Comparison of ENCODE assay signal across 8 cellular contexts in genomic region chr6:154448448-154449096, GRCh38.
DNase-seq lines count a peak whose midpoint lies in the region; ATAC-seq and TF ChIP-seq lines count a peak whose summit lies in the region.

No MANE protein-coding gene starts in this region.

- no peaks in the 10 kb centered on the region for H3K27me3 ChIP-seq in thoracic aorta (replicated peaks; ENCODE audit: insufficient read depth)

- no peaks in the 10 kb centered on the region for H3K4me1 Mint-ChIP-seq in WTC11

- POLR2A ChIA-PET in WTC11 (lab: Charles Lee) = no interaction called here

- no peak for TF ChIP-seq CTCF in WTC11 (IDR thresholded peaks at IDR 0.05)
- TF ChIP-seq CTCF in thoracic aorta (IDR thresholded peaks at IDR 0.05) = peak; percentile 56

- peaks cover 16 to 65% of the 10 kb centered on the region in 2 donors for H3K4me1 ChIP-seq in thoracic aorta (ENCODE audit: control insufficient read depth in 1 of 2, low read depth in 2 of 2)

- H3K4me3 Mint-ChIP-seq in WTC11 = no peak overlapping the region

- peak overlapping the region; percentile 52 for H3K4me3 ChIP-seq in thoracic aorta

- H3K27ac ChIP-seq in thoracic aorta = peak overlapping the region; percentile 10 to 78

- H3K36me3 ChIP-seq in thoracic aorta = no peaks in the 10 kb centered on the region

- no peaks in the 10 kb centered on the region for H3K9me3 Mint-ChIP-seq in WTC11

- DNase-seq in NCI-H1417 (lab: John Stamatoyannopoulos, UW) (peak in 2 of 3 experiments; percentile 40 to 80), NCI-H1417 treated with DMSO at 0.1 percent for 48 hours (lab: John Stamatoyannopoulos, UW) (no peak), WTC11 (ENCODE audit: low spot score) (no peak), iPS-NIHi11 (ENCODE audit: low spot score) (peak; percentile 32), thoracic aorta (ENCODE audit: low spot score) (peak; percentile 28), CD1c-positive myeloid dendritic cell (ENCODE audit: extremely low spot score) (no peak), SKM-1 treated with dmso at 0.1 percent for 144 hours (lab: John Stamatoyannopoulos, UW; ENCODE audit: unreplicated experiment) (no peak), inferior parietal cortex (ENCODE audit: extremely low spot score) (no peak)

- H3K27ac Mint-ChIP-seq in WTC11 = no peak overlapping the region

- peak; percentile 77 for ATAC-seq in WTC11
- ATAC-seq in thoracic aorta (ENCODE audit: insufficient number of reproducible peaks, low FRiP score, low read depth) = peak; percentile 72

- no peaks in the 10 kb centered on the region for H3K27me3 Mint-ChIP-seq in WTC11 (ENCODE audit: low read depth)

- CTCF ChIA-PET in WTC11 (lab: Charles Lee) = no interaction called here

- no peaks in the 10 kb centered on the region for H3K9me3 ChIP-seq in thoracic aorta

- H3K36me3 Mint-ChIP-seq in WTC11 = no peaks in the 10 kb centered on the region

TF ChIP-seq in WTC11, 78 proteins besides CTCF, POLR2A, EP300 and RAD21 (continues in another document):
- TF ChIP-seq, protein P1, sequence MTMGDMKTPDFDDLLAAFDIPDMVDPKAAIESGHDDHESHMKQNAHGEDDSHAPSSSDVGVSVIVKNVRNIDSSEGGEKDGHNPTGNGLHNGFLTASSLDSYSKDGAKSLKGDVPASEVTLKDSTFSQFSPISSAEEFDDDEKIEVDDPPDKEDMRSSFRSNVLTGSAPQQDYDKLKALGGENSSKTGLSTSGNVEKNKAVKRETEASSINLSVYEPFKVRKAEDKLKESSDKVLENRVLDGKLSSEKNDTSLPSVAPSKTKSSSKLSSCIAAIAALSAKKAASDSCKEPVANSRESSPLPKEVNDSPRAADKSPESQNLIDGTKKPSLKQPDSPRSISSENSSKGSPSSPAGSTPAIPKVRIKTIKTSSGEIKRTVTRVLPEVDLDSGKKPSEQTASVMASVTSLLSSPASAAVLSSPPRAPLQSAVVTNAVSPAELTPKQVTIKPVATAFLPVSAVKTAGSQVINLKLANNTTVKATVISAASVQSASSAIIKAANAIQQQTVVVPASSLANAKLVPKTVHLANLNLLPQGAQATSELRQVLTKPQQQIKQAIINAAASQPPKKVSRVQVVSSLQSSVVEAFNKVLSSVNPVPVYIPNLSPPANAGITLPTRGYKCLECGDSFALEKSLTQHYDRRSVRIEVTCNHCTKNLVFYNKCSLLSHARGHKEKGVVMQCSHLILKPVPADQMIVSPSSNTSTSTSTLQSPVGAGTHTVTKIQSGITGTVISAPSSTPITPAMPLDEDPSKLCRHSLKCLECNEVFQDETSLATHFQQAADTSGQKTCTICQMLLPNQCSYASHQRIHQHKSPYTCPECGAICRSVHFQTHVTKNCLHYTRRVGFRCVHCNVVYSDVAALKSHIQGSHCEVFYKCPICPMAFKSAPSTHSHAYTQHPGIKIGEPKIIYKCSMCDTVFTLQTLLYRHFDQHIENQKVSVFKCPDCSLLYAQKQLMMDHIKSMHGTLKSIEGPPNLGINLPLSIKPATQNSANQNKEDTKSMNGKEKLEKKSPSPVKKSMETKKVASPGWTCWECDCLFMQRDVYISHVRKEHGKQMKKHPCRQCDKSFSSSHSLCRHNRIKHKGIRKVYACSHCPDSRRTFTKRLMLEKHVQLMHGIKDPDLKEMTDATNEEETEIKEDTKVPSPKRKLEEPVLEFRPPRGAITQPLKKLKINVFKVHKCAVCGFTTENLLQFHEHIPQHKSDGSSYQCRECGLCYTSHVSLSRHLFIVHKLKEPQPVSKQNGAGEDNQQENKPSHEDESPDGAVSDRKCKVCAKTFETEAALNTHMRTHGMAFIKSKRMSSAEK (CRISPR knock-in tag; IDR thresholded peaks at IDR 0.05; ENCODE audit: borderline replicate concordance) = no peak
- TF ChIP-seq, protein P2, sequence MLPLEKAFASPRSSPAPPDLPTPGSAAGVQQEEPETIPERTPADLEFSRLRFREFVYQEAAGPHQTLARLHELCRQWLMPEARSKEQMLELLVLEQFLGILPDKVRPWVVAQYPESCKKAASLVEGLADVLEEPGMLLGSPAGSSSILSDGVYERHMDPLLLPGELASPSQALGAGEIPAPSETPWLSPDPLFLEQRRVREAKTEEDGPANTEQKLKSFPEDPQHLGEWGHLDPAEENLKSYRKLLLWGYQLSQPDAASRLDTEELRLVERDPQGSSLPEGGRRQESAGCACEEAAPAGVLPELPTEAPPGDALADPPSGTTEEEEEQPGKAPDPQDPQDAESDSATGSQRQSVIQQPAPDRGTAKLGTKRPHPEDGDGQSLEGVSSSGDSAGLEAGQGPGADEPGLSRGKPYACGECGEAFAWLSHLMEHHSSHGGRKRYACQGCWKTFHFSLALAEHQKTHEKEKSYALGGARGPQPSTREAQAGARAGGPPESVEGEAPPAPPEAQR (CRISPR knock-in tag; IDR thresholded peaks at IDR 0.05) = no peak
- TF ChIP-seq NFATC4 (CRISPR knock-in tag; IDR thresholded peaks at IDR 0.05) (no peak), FOXK1 (CRISPR knock-in tag; IDR thresholded peaks at IDR 0.05) (no peak), CREB1 (CRISPR knock-in tag; IDR thresholded peaks at IDR 0.05) (no peak), AFF4 (CRISPR knock-in tag; IDR thresholded peaks at IDR 0.05; ENCODE audit: borderline replicate concordance) (no peak), ZNF416 (CRISPR knock-in tag; IDR thresholded peaks at IDR 0.05) (no peak), EMX1 (CRISPR knock-in tag; IDR thresholded peaks at IDR 0.05) (no peak), NR1H2 (CRISPR knock-in tag; IDR thresholded peaks at IDR 0.05) (no peak), E2F5 (CRISPR knock-in tag; IDR thresholded peaks at IDR 0.05) (no peak), IRF1 (CRISPR knock-in tag; IDR thresholded peaks at IDR 0.05) (no peak), MAX (CRISPR knock-in tag; IDR thresholded peaks at IDR 0.05) (no peak), TEAD1 (CRISPR knock-in tag; IDR thresholded peaks at IDR 0.05) (no peak), NR3C1 (CRISPR knock-in tag; conservative IDR thresholded peaks at IDR 0.05; ENCODE audit: low read depth) (no peak), TCF7 (CRISPR knock-in tag; IDR thresholded peaks at IDR 0.05; ENCODE audit: low read depth) (no peak)
- TF ChIP-seq, protein P3, sequence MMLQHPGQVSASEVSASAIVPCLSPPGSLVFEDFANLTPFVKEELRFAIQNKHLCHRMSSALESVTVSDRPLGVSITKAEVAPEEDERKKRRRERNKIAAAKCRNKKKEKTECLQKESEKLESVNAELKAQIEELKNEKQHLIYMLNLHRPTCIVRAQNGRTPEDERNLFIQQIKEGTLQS (CRISPR knock-in tag; conservative IDR thresholded peaks at IDR 0.05) = no peak

Comparison
In these comparisons a context has a peak if more than half of its experiments do, and no peak if none do; other contexts are left out.
1. DNase-seq: peak in NCI-H1417 (2 of 3), iPS-NIHi11 (single experiment) and thoracic aorta (single experiment); none in NCI-H1417 treated with DMSO at 0.1 percent for 48 hours (single experiment), WTC11 (single experiment), CD1c-positive myeloid dendritic cell (single experiment), SKM-1 treated with dmso at 0.1 percent for 144 hours (single experiment) and inferior parietal cortex (single experiment).